Comparison of ENCODE assay signal across 1 cellular context in genomic region chr19:34171877-34172660, GRCh38.
TF ChIP-seq lines count a peak whose summit lies in the region.

Gene LSM14A, plus strand, starts transcription at chr19:34172504. Its CDS starts 139 bp downstream, at chr19:34172643.

TF ChIP-seq in H1, 55 proteins besides CTCF, POLR2A, EP300 and RAD21:
- TF ChIP-seq YY1 (IDR thresholded peaks at IDR 0.05; ENCODE audit: low read depth, low read length) (peak; percentile 91), CHD1 (IDR thresholded peaks at IDR 0.05; ENCODE audit: low read depth, low read length) (no peak), CHD7 (IDR thresholded peaks at IDR 0.05; ENCODE audit: insufficient replicate concordance, low read length) (no peak), TAF7 (optimal IDR thresholded peaks at IDR 0.05; ENCODE audit: borderline replicate concordance, low read depth, low read length) (peak; percentile 91), KDM4A (IDR thresholded peaks at IDR 0.05; ENCODE audit: low read depth, low read length, severe bottlenecking) (peak; percentile 56), PHF8 (conservative IDR thresholded peaks at IDR 0.05; ENCODE audit: low read depth, low read length) (peak; percentile 95), MAX (IDR thresholded peaks at IDR 0.05) (peak; percentile 81), BRCA1 (IDR thresholded peaks at IDR 0.05; ENCODE audit: low read depth, low read length) (peak; percentile 76; the same call in 1 of the 2 replicates), POLR2AphosphoS5 (IDR thresholded peaks at IDR 0.05; ENCODE audit: low read depth, low read length) (peak; percentile 97), SAP30 (IDR thresholded peaks at IDR 0.05; ENCODE audit: insufficient read depth, insufficient replicate concordance, low read length) (no peak), ASH2L (IDR thresholded peaks at IDR 0.05; ENCODE audit: low read length) (peak; percentile 31), GABPA (IDR thresholded peaks at IDR 0.05; ENCODE audit: borderline replicate concordance, insufficient read depth, low read length) (no peak), RBBP5 (IDR thresholded peaks at IDR 0.05; ENCODE audit: borderline replicate concordance, low read depth, low read length) (peak; percentile 6; the same call in 1 of the 2 replicates), CREB1 (IDR thresholded peaks at IDR 0.05) (no peak), KDM5A (IDR thresholded peaks at IDR 0.05; ENCODE audit: low read length) (0 out of 2 replicates have a peak, but pooled peaks have one; percentile 3), SP4 (IDR thresholded peaks at IDR 0.05; ENCODE audit: low read length) (0 out of 2 replicates have a peak, but pooled peaks have one; percentile 69), POU5F1 (IDR thresholded peaks at IDR 0.05; ENCODE audit: low read depth, low read length) (no peak), TBP (IDR thresholded peaks at IDR 0.05; ENCODE audit: low read depth, low read length) (peak; percentile 84), CTBP2 (IDR thresholded peaks at IDR 0.05; ENCODE audit: borderline replicate concordance, insufficient read depth, insufficient read length, low read length) (no peak), TCF12 (IDR thresholded peaks at IDR 0.05; ENCODE audit: low read depth, low read length) (no peak), NANOG (IDR thresholded peaks at IDR 0.05; ENCODE audit: insufficient read depth, low read depth, low read length, poor library complexity, severe bottlenecking) (no peak), TAF1 (IDR thresholded peaks at IDR 0.05; ENCODE audit: low read depth, low read length) (peak; percentile 96), E2F6 (IDR thresholded peaks at IDR 0.05) (peak; percentile 85), CHD2 (IDR thresholded peaks at IDR 0.05; ENCODE audit: low read length) (peak; percentile 92), GTF2F1 (IDR thresholded peaks at IDR 0.05; ENCODE audit: borderline replicate concordance, low read depth, low read length) (peak; percentile 44; the same call in 1 of the 2 replicates), RXRA (IDR thresholded peaks at IDR 0.05; ENCODE audit: insufficient read depth, low read depth, low read length) (no peak), ATF3 (IDR thresholded peaks at IDR 0.05; ENCODE audit: insufficient read depth, low read depth, low read length) (no peak)
TF ChIP-seq in H1: peak in this region for 16.
